Comparison of ENCODE assay signal across 1 cellular context in genomic region chr17:16584273-16584995, GRCh38.
A peak's percentile ranks its signal among the peaks of the same experiment; 100 is the strongest.
TF ChIP-seq lines count a peak whose summit lies in the region.

No MANE protein-coding gene starts in this region.

TF ChIP-seq in HepG2, 621 proteins besides CTCF, POLR2A, EP300 and RAD21 (continued from another document and continues in another):
- TF ChIP-seq ZNF740 (CRISPR knock-in tag; IDR thresholded peaks at IDR 0.05) (no peak), SMC3 (IDR thresholded peaks at IDR 0.05; ENCODE audit: low read length) (peak; percentile 15; the same call in 1 of the 2 replicates), REST (IDR thresholded peaks at IDR 0.05; ENCODE audit: borderline replicate concordance in 1 of 2, low read depth in 1 of 2, low read length in 2 of 2) (0 out of 4 replicates have a peak, but pooled peaks of 1 of the 2 experiments have one; percentile 16), NR3C1 (CRISPR knock-in tag; IDR thresholded peaks at IDR 0.05) (no peak), GTF3A (CRISPR knock-in tag; conservative IDR thresholded peaks at IDR 0.05) (no peak), GATAD2A (CRISPR knock-in tag; IDR thresholded peaks at IDR 0.05) (peak; percentile 61; the same call in 1 of the 2 replicates), ZSCAN25 (CRISPR knock-in tag; IDR thresholded peaks at IDR 0.05) (no peak), DBP (CRISPR knock-in tag; IDR thresholded peaks at IDR 0.05; ENCODE audit: not compliant biosample characterization) (no peak), ZMYM3 (CRISPR knock-in tag; IDR thresholded peaks at IDR 0.05) (peak; percentile 54), ZFP82 (CRISPR knock-in tag; IDR thresholded peaks at IDR 0.05; ENCODE audit: borderline replicate concordance) (no peak), NFE2 (CRISPR knock-in tag; IDR thresholded peaks at IDR 0.05) (no peak), CBX2 (IDR thresholded peaks at IDR 0.05; ENCODE audit: low read depth, low read length) (no peak), CBX2 (CRISPR knock-in tag; IDR thresholded peaks at IDR 0.05; ENCODE audit: low read depth) (peak; percentile 93; the same call in 1 of the 2 replicates), THAP8 (CRISPR knock-in tag; IDR thresholded peaks at IDR 0.05; ENCODE audit: borderline replicate concordance) (no peak), WIZ (CRISPR knock-in tag; IDR thresholded peaks at IDR 0.05) (0 out of 2 replicates have a peak, but pooled peaks have one; percentile 57), ZFY (CRISPR knock-in tag; IDR thresholded peaks at IDR 0.05) (peak; percentile 34; the same call in 1 of the 2 replicates), RARG (CRISPR knock-in tag; IDR thresholded peaks at IDR 0.05; ENCODE audit: low read depth) (no peak), LRRFIP1 (CRISPR knock-in tag; conservative IDR thresholded peaks at IDR 0.05) (no peak), GPBP1L1 (CRISPR knock-in tag; IDR thresholded peaks at IDR 0.05) (no peak), ZNF720 (CRISPR knock-in tag; IDR thresholded peaks at IDR 0.05) (no peak), MEF2D (CRISPR knock-in tag; IDR thresholded peaks at IDR 0.05) (peak; percentile 28; the same call in 1 of the 2 replicates), RFXANK (CRISPR knock-in tag; IDR thresholded peaks at IDR 0.05) (no peak), NR2F2 (IDR thresholded peaks at IDR 0.05; ENCODE audit: borderline replicate concordance, low read depth) (no peak), ZNF337 (CRISPR knock-in tag; IDR thresholded peaks at IDR 0.05; ENCODE audit: borderline replicate concordance, low read depth) (no peak), PRDM15 (CRISPR knock-in tag; IDR thresholded peaks at IDR 0.05) (no peak), ZNF747 (CRISPR knock-in tag; IDR thresholded peaks at IDR 0.05; ENCODE audit: borderline replicate concordance) (0 out of 2 replicates have a peak, but pooled peaks have one; percentile 63), PPARG (CRISPR knock-in tag; conservative IDR thresholded peaks at IDR 0.05) (no peak), CREB3 (CRISPR knock-in tag; IDR thresholded peaks at IDR 0.05) (no peak), ZNF33B (CRISPR knock-in tag; IDR thresholded peaks at IDR 0.05) (no peak), ZNF550 (CRISPR knock-in tag; IDR thresholded peaks at IDR 0.05; ENCODE audit: borderline replicate concordance) (no peak), TFAP4 (IDR thresholded peaks at IDR 0.05; ENCODE audit: borderline replicate concordance, low read depth) (peak; percentile 14; the same call in 1 of the 2 replicates), NAIF1 (CRISPR knock-in tag; IDR thresholded peaks at IDR 0.05; ENCODE audit: borderline replicate concordance) (no peak), SOX6 (IDR thresholded peaks at IDR 0.05) (no peak), SOX6 (CRISPR knock-in tag; IDR thresholded peaks at IDR 0.05) (0 out of 2 replicates have a peak, but pooled peaks have one; percentile 46), ZNF333 (CRISPR knock-in tag; IDR thresholded peaks at IDR 0.05; ENCODE audit: borderline replicate concordance) (no peak), MED1 (CRISPR knock-in tag; IDR thresholded peaks at IDR 0.05) (no peak), KDM3A (CRISPR knock-in tag; IDR thresholded peaks at IDR 0.05; ENCODE audit: low read depth) (0 out of 2 replicates have a peak, but pooled peaks have one; percentile 13), RNF2 (conservative IDR thresholded peaks at IDR 0.05; ENCODE audit: low read depth) (0 out of 2 replicates have a peak, but pooled peaks have one; percentile 56), POGZ (CRISPR knock-in tag; IDR thresholded peaks at IDR 0.05) (peak; percentile 77), RELA (CRISPR knock-in tag; IDR thresholded peaks at IDR 0.05) (0 out of 2 replicates have a peak, but pooled peaks have one; percentile 57), ZMYM2 (CRISPR knock-in tag; IDR thresholded peaks at IDR 0.05) (0 out of 2 replicates have a peak, but pooled peaks have one; percentile 21), NR2F6 (IDR thresholded peaks at IDR 0.05) (no peak), NR2F6 (CRISPR knock-in tag; IDR thresholded peaks at IDR 0.05) (no peak; the same call in 1 of the 2 replicates), REL (CRISPR knock-in tag; conservative IDR thresholded peaks at IDR 0.05) (no peak), ZBTB44 (CRISPR knock-in tag; IDR thresholded peaks at IDR 0.05) (no peak), ETV5 (CRISPR knock-in tag; IDR thresholded peaks at IDR 0.05; ENCODE audit: borderline replicate concordance) (0 out of 2 replicates have a peak, but pooled peaks have one; percentile 35), ZBTB20 (CRISPR knock-in tag; IDR thresholded peaks at IDR 0.05; ENCODE audit: borderline replicate concordance, low read depth) (no peak), CBFB (CRISPR knock-in tag; IDR thresholded peaks at IDR 0.05) (0 out of 2 replicates have a peak, but pooled peaks have one; percentile 45), SOX5 (CRISPR knock-in tag; IDR thresholded peaks at IDR 0.05; ENCODE audit: borderline replicate concordance) (peak; percentile 27; the same call in 1 of the 2 replicates), SIN3A (IDR thresholded peaks at IDR 0.05; ENCODE audit: borderline replicate concordance, low read depth, low read length) (no peak), SPEN (CRISPR knock-in tag; IDR thresholded peaks at IDR 0.05; ENCODE audit: low read depth) (peak; percentile 30; the same call in 1 of the 2 replicates)
